In the genomic region with DNA sequence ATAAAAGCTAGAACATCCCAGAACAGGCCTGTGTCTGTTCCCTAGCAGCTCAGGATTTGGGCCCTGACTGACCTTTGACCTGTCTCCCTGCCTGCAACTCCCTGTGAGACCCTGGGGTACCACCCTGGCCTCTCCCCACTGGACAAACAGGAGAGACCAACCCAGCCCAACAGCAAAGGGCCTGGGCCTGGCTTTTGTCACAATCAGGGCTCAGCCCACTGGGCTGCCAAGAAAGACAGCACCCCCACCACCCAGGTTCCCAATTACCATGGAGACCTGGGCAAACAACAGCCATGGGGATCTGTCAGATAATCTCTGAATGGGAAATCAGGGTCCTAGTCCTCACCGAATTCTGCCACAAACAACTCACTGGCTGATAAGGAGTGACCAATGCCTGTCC, we compare ENCODE assay signal across 1 cellular context.
TF ChIP-seq lines count a peak whose summit lies in the region.

No MANE protein-coding gene starts in this region.

TF ChIP-seq in K562, 482 proteins besides CTCF, POLR2A, EP300 and RAD21:
- TF ChIP-seq GATAD2A (IDR thresholded peaks at IDR 0.05): no peak
- TF ChIP-seq CBFB (CRISPR knock-in tag; IDR thresholded peaks at IDR 0.05): no peak
- TF ChIP-seq KDM1A (IDR thresholded peaks at IDR 0.05): 0 out of 4 replicates have a peak, but pooled peaks of 1 of the 2 experiments have one; percentile 15
- TF ChIP-seq NR2C1 (IDR thresholded peaks at IDR 0.05): peak; percentile 49; the same call in 1 of the 2 replicates
- TF ChIP-seq NR2C1 (tag; IDR thresholded peaks at IDR 0.05): peak; percentile 46; the same call in 1 of the 2 replicates
- TF ChIP-seq NR2C2 (CRISPR knock-in tag; IDR thresholded peaks at IDR 0.05): 0 out of 2 replicates have a peak, but pooled peaks have one; percentile 27
- TF ChIP-seq NR2C2 (tag; IDR thresholded peaks at IDR 0.05): peak; percentile 67
- peak; percentile 62 for TF ChIP-seq RFX1 (IDR thresholded peaks at IDR 0.05)
- TF ChIP-seq ZNF780A (CRISPR knock-in tag; IDR thresholded peaks at IDR 0.05): no peak
- TF ChIP-seq POLR2G (IDR thresholded peaks at IDR 0.05; ENCODE audit: low read depth, low read length): no peak
- TF ChIP-seq FOXJ2 (tag; IDR thresholded peaks at IDR 0.05): peak; percentile 98
- TF ChIP-seq, protein P1, sequence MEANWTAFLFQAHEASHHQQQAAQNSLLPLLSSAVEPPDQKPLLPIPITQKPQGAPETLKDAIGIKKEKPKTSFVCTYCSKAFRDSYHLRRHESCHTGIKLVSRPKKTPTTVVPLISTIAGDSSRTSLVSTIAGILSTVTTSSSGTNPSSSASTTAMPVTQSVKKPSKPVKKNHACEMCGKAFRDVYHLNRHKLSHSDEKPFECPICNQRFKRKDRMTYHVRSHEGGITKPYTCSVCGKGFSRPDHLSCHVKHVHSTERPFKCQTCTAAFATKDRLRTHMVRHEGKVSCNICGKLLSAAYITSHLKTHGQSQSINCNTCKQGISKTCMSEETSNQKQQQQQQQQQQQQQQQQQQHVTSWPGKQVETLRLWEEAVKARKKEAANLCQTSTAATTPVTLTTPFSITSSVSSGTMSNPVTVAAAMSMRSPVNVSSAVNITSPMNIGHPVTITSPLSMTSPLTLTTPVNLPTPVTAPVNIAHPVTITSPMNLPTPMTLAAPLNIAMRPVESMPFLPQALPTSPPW (CRISPR knock-in tag; IDR thresholded peaks at IDR 0.05): peak; percentile 47; the same call in 1 of the 2 replicates
